In genomic region chr14:101965796-101966718, GRCh38 we compare ENCODE assay signal across 8 cellular contexts. TPM values are rescaled to one million over a fixed set of nuclear protein-coding genes. Genes with fewer than 3 reads are reported as not detected.
DNase-seq lines count a peak whose midpoint lies in the region; ATAC-seq and TF ChIP-seq lines count a peak whose summit lies in the region.

No MANE protein-coding gene starts in this region.

- intact Hi-C loops in activated CD8-positive, alpha-beta T cell treated with anti-CD3 and anti-CD28 coated beads for 36 hours (cut with micrococcal nuclease): loop anchor here (2.0 kb wide), 1 partner anchor 351 kb away; no protein-coding TSS in a partner anchor
- intact Hi-C loops in testis (cut with DNase I; ENCODE audit: low total_unique reads): loop anchor here (10.0 kb wide), 1 partner anchor 201 kb away; the partner anchor contains the start of gene PPP2R5C

- peaks cover 51% of the 10 kb centered on the region for H3K4me1 Mint-ChIP-seq in activated T-cell treated with anti-CD3 and anti-CD28 coated beads, Interleukin-2, amount 50 U/mL, for 24 hours (ENCODE audit: low read depth)
- peaks cover 37% of the 10 kb centered on the region for H3K4me1 Mint-ChIP-seq in activated CD8-positive, alpha-beta T cell treated with anti-CD3 and anti-CD28 coated beads for 36 hours (ENCODE audit: low read depth)

- H3K4me3 Mint-ChIP-seq in activated T-cell treated with anti-CD3 and anti-CD28 coated beads, Interleukin-2, amount 50 U/mL, for 24 hours: peak overlapping the region; percentile 93
- peak overlapping the region; percentile 89 for H3K4me3 Mint-ChIP-seq in activated CD8-positive, alpha-beta T cell treated with anti-CD3 and anti-CD28 coated beads for 36 hours

- POLR2A ChIA-PET in activated CD8-positive, alpha-beta T cell treated with anti-CD3 and anti-CD28 coated beads for 36 hours (lab: Charles Lee): interaction anchor here (0.6 to 2.0 kb wide), 10 partner anchors 15 to 349 kb away, joined by 3 to 9 read pairs (median 4); no protein-coding TSS in a partner anchor

- peak overlapping the region; percentile 92 for H3K9ac ChIP-seq in iPS-20b (ENCODE audit: low read depth, low read length)

- TF ChIP-seq CTCF in activated CD8-positive, alpha-beta T cell treated with anti-CD3 and anti-CD28 coated beads for 36 hours (IDR thresholded peaks at IDR 0.05): no peak
- TF ChIP-seq CTCF in testis (IDR thresholded peaks at IDR 0.05): no peak

- ATAC-seq in activated CD8-positive, alpha-beta T cell treated with anti-CD3 and anti-CD28 coated beads for 36 hours: no peak
- ATAC-seq in HG02623 (IDR thresholded peaks at IDR 0.05; ENCODE audit: unreplicated experiment) (no peak), GM19397 (IDR thresholded peaks at IDR 0.05; ENCODE audit: unreplicated experiment) (no peak)

- DNase-seq in activated T-cell treated with anti-CD3 and anti-CD28 coated beads, Interleukin-2, amount 50 U/mL, for 24 hours: peak; percentile 14
- DNase-seq in activated T-cell treated with anti-CD3 and anti-CD28 coated beads for 4 hours: no peak
- DNase-seq in activated CD8-positive, alpha-beta T cell treated with anti-CD3 and anti-CD28 coated beads for 36 hours: no peak
- no peak for DNase-seq in testis
- DNase-seq in activated CD4-positive, CD25-positive, alpha-beta regulatory T cell treated with anti-CD3 and anti-CD28 coated beads, Interleukin-2, amount 50 U/mL, for 72 hours: no peak

- H3K4me3 ChIP-seq in iPS-20b (ENCODE audit: low read length): peak overlapping the region; percentile 98
- H3K4me3 ChIP-seq in testis: peak overlapping the region in 1 of 2 donors; percentile 94

- no peaks in the 10 kb centered on the region for H3K27me3 Mint-ChIP-seq in activated T-cell treated with anti-CD3 and anti-CD28 coated beads, Interleukin-2, amount 50 U/mL, for 24 hours
- H3K27me3 Mint-ChIP-seq in activated CD8-positive, alpha-beta T cell treated with anti-CD3 and anti-CD28 coated beads for 36 hours: no peaks in the 10 kb centered on the region

- no peaks in the 10 kb centered on the region for H3K9me3 Mint-ChIP-seq in activated T-cell treated with anti-CD3 and anti-CD28 coated beads, Interleukin-2, amount 50 U/mL, for 24 hours
- H3K9me3 Mint-ChIP-seq in activated CD8-positive, alpha-beta T cell treated with anti-CD3 and anti-CD28 coated beads for 36 hours: no peaks in the 10 kb centered on the region

- H3K27ac ChIP-seq in iPS-20b (ENCODE audit: low read length) (no peak overlapping the region), testis (peak overlapping the region; percentile 91 to 96)

- H3K27ac Mint-ChIP-seq in activated T-cell treated with anti-CD3 and anti-CD28 coated beads, Interleukin-2, amount 50 U/mL, for 24 hours: peak overlapping the region; percentile 90
- peak overlapping the region; percentile 87 for H3K27ac Mint-ChIP-seq in activated CD8-positive, alpha-beta T cell treated with anti-CD3 and anti-CD28 coated beads for 36 hours

- peaks cover 14% of the 10 kb centered on the region for H3K36me3 ChIP-seq in iPS-20b (ENCODE audit: insufficient read depth, low read depth, low read length)
- no peaks in the 10 kb centered on the region for H3K36me3 ChIP-seq in testis (ENCODE audit: low read depth, missing control alignments)

- H3K4me1 ChIP-seq in iPS-20b (ENCODE audit: insufficient read depth, low read length): peaks cover 13% of the 10 kb centered on the region
- H3K4me1 ChIP-seq in testis: peaks cover 25% of the 10 kb centered on the region

- TF ChIP-seq POLR2A in testis (IDR thresholded peaks at IDR 0.05): no peak

- H3K27me3 ChIP-seq in iPS-20b (ENCODE audit: insufficient read depth, low read length) (peaks cover 30% of the 10 kb centered on the region), testis (no peaks in the 10 kb centered on the region)

- H3K36me3 Mint-ChIP-seq in activated T-cell treated with anti-CD3 and anti-CD28 coated beads, Interleukin-2, amount 50 U/mL, for 24 hours (ENCODE audit: low read depth): peaks cover 43% of the 10 kb centered on the region
- peaks cover 24% of the 10 kb centered on the region for H3K36me3 Mint-ChIP-seq in activated CD8-positive, alpha-beta T cell treated with anti-CD3 and anti-CD28 coated beads for 36 hours (ENCODE audit: low read depth)

- H3K9me3 ChIP-seq in iPS-20b (ENCODE audit: insufficient read depth, low read depth, low read length) (no peaks in the 10 kb centered on the region), testis (no peaks in the 10 kb centered on the region)

- WGBS in testis, 2 donors: 26 to 27% methylated on average over 5 of the region's 5 CpGs

- CTCF ChIA-PET in activated CD8-positive, alpha-beta T cell treated with anti-CD3 and anti-CD28 coated beads for 36 hours (lab: Charles Lee): interaction anchor here (0.7 to 2.8 kb wide), 6 partner anchors 10 to 259 kb away, joined by 3 to 13 read pairs (median 4); no protein-coding TSS in a partner anchor

RNA-seq across cellular contexts. Expression of gene DYNC1H1, which starts 1.7 kb away (rescaled TPM):
- 100 to 1,000 TPM; 291 to 301 TPM for total RNA-seq in activated CD8-positive, alpha-beta T cell treated with anti-CD3 and anti-CD28 coated beads for 36 hours
- 100 to 1,000 TPM; 538 to 691 TPM for total RNA-seq in testis
- polyA plus RNA-seq in testis (ENCODE audit: insufficient read depth, low read depth, low replicate concordance): 313 TPM
